ENCODE assay signal across 13 cellular contexts in genomic region chr14:81473456-81474155, GRCh38.
DNase-seq lines count a peak whose midpoint lies in the region; ATAC-seq, FAIRE-seq and TF ChIP-seq lines count a peak whose summit lies in the region.
"Had no signal": no experiment of that assay in that cellular context is flagged by ENCODE, and none has a peak within 500 bp of the region (broad histone marks: within the 10 kb centered on the region; RNA-seq: fewer than 3 reads in every experiment).

No MANE protein-coding gene starts in this region.

- no peak overlapping the region for H3K4me2 ChIP-seq in trophoblast cell (ENCODE audit: low read length)

- H3K4me1 Mint-ChIP-seq in activated CD8-positive, alpha-beta T cell treated with anti-CD3 and anti-CD28 coated beads, Interleukin-2, amount 10 ng/mL, durations not matched to agents 7 days and 5 days (ENCODE audit: low read depth) = peaks cover 67% of the 10 kb centered on the region

- no peak overlapping the region for H4K12ac ChIP-seq in trophoblast cell (ENCODE audit: low read depth, low read length)

- H3K23ac ChIP-seq in trophoblast cell (ENCODE audit: low read length) = no peak overlapping the region

- no peaks in the 10 kb centered on the region for H3K9me3 Mint-ChIP-seq in activated CD8-positive, alpha-beta T cell treated with anti-CD3 and anti-CD28 coated beads, Interleukin-2, amount 10 ng/mL, durations not matched to agents 7 days and 5 days (ENCODE audit: insufficient read depth)

- H3K9me3 ChIP-seq in mucosa of descending colon (no peaks in the 10 kb centered on the region), trophoblast cell (ENCODE audit: insufficient read depth, low read depth, low read length) (no peaks in the 10 kb centered on the region)
- H3K9me3 ChIP-seq: Caco-2 had no signal

- H3K14ac ChIP-seq in trophoblast cell (ENCODE audit: low read length) = no peak overlapping the region

- H3K4ac ChIP-seq in trophoblast cell (ENCODE audit: low read depth, low read length) = no peak overlapping the region

- DNase-seq in GM12891 (ENCODE audit: insufficient read length, low spot score) (no peak), NCI-H1048 (lab: John Stamatoyannopoulos, UW) (no peak), mucosa of descending colon (no peak), trophoblast cell (no peak), epidermal melanocyte (ENCODE audit: insufficient read length, low spot score) (no peak)
- no peak for DNase-seq in activated CD8-positive, alpha-beta T cell treated with anti-CD3 and anti-CD28 coated beads, Interleukin-2, amount 10 ng/mL, durations not matched to agents 7 days and 5 days
- DNase-seq: amniotic stem cell; Caco-2; H7; stimulated activated CD4-positive, alpha-beta T cell treated with anti-CD3 and anti-CD28 coated beads, Interleukin-2, amount 100 ng/mL, for 24 hours had no signal

- peak overlapping the region; percentile 93 for H3K27ac Mint-ChIP-seq in activated CD8-positive, alpha-beta T cell treated with anti-CD3 and anti-CD28 coated beads, Interleukin-2, amount 10 ng/mL, durations not matched to agents 7 days and 5 days

- no peaks in the 10 kb centered on the region for H3K27me3 ChIP-seq in trophoblast cell (ENCODE audit: insufficient read depth, low read length)

- no peak overlapping the region for H2BK12ac ChIP-seq in trophoblast cell (ENCODE audit: low read length)

- H3K79me1 ChIP-seq in trophoblast cell (ENCODE audit: low read length) = no peaks in the 10 kb centered on the region

- peak; percentile 41 for FAIRE-seq in GM12891 (lab: Jason Lieb, UNC)
- FAIRE-seq: urothelium cell line had no signal

- no peak overlapping the region for H3K18ac ChIP-seq in trophoblast cell (ENCODE audit: low read length)

- H4K91ac ChIP-seq in trophoblast cell (ENCODE audit: low read depth, low read length) = no peak overlapping the region

- no peaks in the 10 kb centered on the region for H3K79me2 ChIP-seq in trophoblast cell (ENCODE audit: control insufficient read depth, insufficient read depth, low read length, poor library complexity)

- no peak overlapping the region for H2AK5ac ChIP-seq in trophoblast cell (ENCODE audit: low read length)

- peak; percentile 38 for ATAC-seq in GM19438 (IDR thresholded peaks at IDR 0.05; ENCODE audit: low read depth, unreplicated experiment)
- ATAC-seq in HG03045 (IDR thresholded peaks at IDR 0.05; ENCODE audit: unreplicated experiment) = peak; percentile 14
- peak; percentile 34 for ATAC-seq in activated CD8-positive, alpha-beta T cell treated with anti-CD3 and anti-CD28 coated beads, Interleukin-2, amount 10 ng/mL, durations not matched to agents 7 days and 5 days
- ATAC-seq in mucosa of descending colon = no peak

- no peak overlapping the region for H2BK120ac ChIP-seq in trophoblast cell (ENCODE audit: insufficient read depth, low read length, poor library complexity)

- H2AFZ ChIP-seq in trophoblast cell (ENCODE audit: insufficient read depth, low read length, poor library complexity) = no peak overlapping the region

- H4K8ac ChIP-seq in trophoblast cell (ENCODE audit: low read depth, low read length) = no peak overlapping the region

- H3K4me3 ChIP-seq in mucosa of descending colon (no peak overlapping the region), trophoblast cell (ENCODE audit: low read depth, low read length) (no peak overlapping the region)

- POLR2A ChIA-PET in activated CD8-positive, alpha-beta T cell treated with anti-CD3 and anti-CD28 coated beads, Interleukin-2, amount 10 ng/mL, durations not matched to agents 7 days and 5 days (lab: Charles Lee) = interaction anchor here (1.4 kb wide), 1 partner anchor 9 kb away, joined by 4 read pairs; no protein-coding TSS in a partner anchor

- no peak overlapping the region for H3K27ac ChIP-seq in trophoblast cell (ENCODE audit: low read depth, low read length)

- H3K36me3 Mint-ChIP-seq in activated CD8-positive, alpha-beta T cell treated with anti-CD3 and anti-CD28 coated beads, Interleukin-2, amount 10 ng/mL, durations not matched to agents 7 days and 5 days (ENCODE audit: low read depth) = peaks cover 63% of the 10 kb centered on the region

- H2BK5ac ChIP-seq in trophoblast cell (ENCODE audit: low read depth, low read length, poor library complexity) = no peak overlapping the region

- peak overlapping the region; percentile 63 for H3K4me3 Mint-ChIP-seq in activated CD8-positive, alpha-beta T cell treated with anti-CD3 and anti-CD28 coated beads, Interleukin-2, amount 10 ng/mL, durations not matched to agents 7 days and 5 days

- CTCF ChIA-PET in activated CD8-positive, alpha-beta T cell treated with anti-CD3 and anti-CD28 coated beads, Interleukin-2, amount 10 ng/mL, durations not matched to agents 7 days and 5 days (lab: Charles Lee) = interaction anchor here (2.7 kb wide), 1 partner anchor 9 kb away, joined by 17 read pairs; no protein-coding TSS in a partner anchor

- no peak for TF ChIP-seq CTCF in mucosa of descending colon (IDR thresholded peaks at IDR 0.05)

- intact Hi-C loops in mucosa of descending colon (cut with DNase I, micrococcal nuclease) = no loop called here

- no peaks in the 10 kb centered on the region for H3K4me1 ChIP-seq in mucosa of descending colon (ENCODE audit: low read depth)
- H3K4me1 ChIP-seq in trophoblast cell (ENCODE audit: control insufficient read depth in 1 of 2, insufficient read depth in 2 of 2, low read length in 2 of 2) = no peaks in the 10 kb centered on the region
- H3K4me1 ChIP-seq: Caco-2 had no signal

- TF ChIP-seq POLR2A in GM12891 (IDR thresholded peaks at IDR 0.05; ENCODE audit: low read depth, low read length) = no peak

- no CpG with 5 or more reads among the region's 3 CpGs for WGBS in trophoblast cell (ENCODE audit: extremely low coverage, insufficient coverage, insufficient read length)

- no peak overlapping the region for H3K9ac ChIP-seq in trophoblast cell (ENCODE audit: low read length)

- H3K36me3 ChIP-seq in mucosa of descending colon (ENCODE audit: low read depth) = no peaks in the 10 kb centered on the region
- peaks cover 5 to 11% of the 10 kb centered on the region in 2 experiments for H3K36me3 ChIP-seq in trophoblast cell (ENCODE audit: control insufficient read depth in 1 of 2, insufficient read depth in 2 of 2, low read length in 2 of 2)

- no peaks in the 10 kb centered on the region for H3K27me3 Mint-ChIP-seq in activated CD8-positive, alpha-beta T cell treated with anti-CD3 and anti-CD28 coated beads, Interleukin-2, amount 10 ng/mL, durations not matched to agents 7 days and 5 days (ENCODE audit: low read depth)

TF ChIP-seq in GM12891, 5 proteins besides CTCF, POLR2A, EP300 and RAD21:
- TF ChIP-seq TAF1 (IDR thresholded peaks at IDR 0.05; ENCODE audit: low read depth, low read length) = no peak
- TF ChIP-seq SPI1 (IDR thresholded peaks at IDR 0.05; ENCODE audit: low read depth, low read length) = no peak
- no peak for TF ChIP-seq POLR2AphosphoS5 (IDR thresholded peaks at IDR 0.05; ENCODE audit: low read depth, low read length)
- TF ChIP-seq POU2F2 (IDR thresholded peaks at IDR 0.05; ENCODE audit: low read depth, low read length) = no peak
- no peak for TF ChIP-seq PAX5 (IDR thresholded peaks at IDR 0.05; ENCODE audit: insufficient read depth, low read length, severe bottlenecking)
